ENCODE assay signal across 30 cellular contexts in the genomic region with DNA sequence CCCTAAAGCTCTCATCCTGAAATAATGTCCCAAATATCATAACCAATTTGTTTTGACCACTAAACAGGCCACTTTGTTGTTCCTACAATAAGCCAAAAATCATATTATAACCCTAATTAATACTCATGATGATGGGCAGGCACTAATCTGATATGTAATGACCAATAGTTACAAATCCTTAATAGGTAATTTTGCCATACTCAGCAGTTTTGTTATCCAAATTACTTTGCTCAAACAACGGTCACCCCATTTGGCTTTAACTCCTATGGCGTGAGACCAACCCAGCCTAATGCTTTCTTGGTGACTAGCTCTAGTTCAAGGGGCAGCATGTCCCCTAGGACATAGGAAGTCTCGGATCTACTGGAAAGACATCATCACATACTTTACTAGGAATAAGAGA.
"Had no signal": no experiment of that assay in that cellular context is flagged by ENCODE, and none has a peak within 500 bp of the region (broad histone marks: within the 10 kb centered on the region; RNA-seq: fewer than 3 reads in every experiment).

No MANE protein-coding gene starts in this region.

- H3K27me3 ChIP-seq: adrenal gland, stomach, thyroid gland, upper lobe of right lung had no signal

- H3K27ac ChIP-seq: adrenal gland, parathyroid adenoma, psoas muscle, stomach, thyroid gland, upper lobe of right lung, VCaP had no signal

- H3K4me1 ChIP-seq: adrenal gland, parathyroid adenoma, psoas muscle, stomach, thyroid gland, upper lobe of right lung had no signal

- H3K79me2 ChIP-seq: parathyroid adenoma had no signal

- H3K36me3 ChIP-seq: adrenal gland, stomach, thyroid gland, upper lobe of right lung had no signal

- H2AFZ ChIP-seq: parathyroid adenoma had no signal

- DNase-seq: activated CD4-positive, alpha-beta T cell treated with anti-CD3 and anti-CD28 coated beads for 4 hours; activated CD4-positive, alpha-beta T cell treated with anti-CD3 and anti-CD28 coated beads, Interleukin-2, amount 50 U/mL, for 48 hours; activated CD8-positive, alpha-beta memory T cell treated with anti-CD3 and anti-CD28 coated beads for 24 hours; activated effector memory CD4-positive, alpha-beta T cell treated with anti-CD3 and anti-CD28 coated beads, Interleukin-2, amount 50 U/mL, for 16 hours; activated naive CD4-positive, alpha-beta T cell treated with anti-CD3 and anti-CD28 coated beads for 36 hours; activated naive CD8-positive, alpha-beta T cell treated with anti-CD3 and anti-CD28 coated beads for 36 hours; adrenal gland; aorta; cortex of kidney; effector memory CD8-positive, alpha-beta T cell; foreskin fibroblast; head of caudate nucleus; hippocampal formation; immature natural killer cell; kidney; left colon; mammary epithelial cell; nephron progenitor cell; nucleus accumbens; psoas muscle; stimulated activated CD4-positive, alpha-beta T cell treated with anti-CD3 and anti-CD28 coated beads, Interleukin-15, amount 100 ng/mL, for 24 hours; stimulated activated CD4-positive, alpha-beta T cell treated with anti-CD3 and anti-CD28 coated beads, Interleukin-2, amount 100 ng/mL, for 24 hours; stimulated activated naive B cell treated with anti-CD40 and anti-IgM and Interleukin-4, amounts not matched to agents 10 μg/mL and 1 μg/mL and 100 μg/mL, for 72 hours; stomach; thyroid gland; upper lobe of right lung had no signal

- ATAC-seq: effector memory CD8-positive, alpha-beta T cell; left colon; psoas muscle; stimulated activated naive B cell treated with anti-CD40 and anti-IgM and Interleukin-4, amounts not matched to agents 10 μg/mL and 1 μg/mL and 100 μg/mL, for 72 hours; upper lobe of right lung had no signal

- H3K4me3 ChIP-seq: adrenal gland, psoas muscle, stomach, thyroid gland, upper lobe of right lung had no signal

- H3K9ac ChIP-seq: parathyroid adenoma had no signal

- FAIRE-seq: endothelial cell of umbilical vein, kidney, TTC549 had no signal

- H3K9me3 ChIP-seq: adrenal gland, psoas muscle, stomach, thyroid gland, upper lobe of right lung had no signal
